ENCODE assay signal across 17 cellular contexts in genomic region chr12:23576372-23576771, GRCh38.
A peak's percentile ranks its signal among the peaks of the same experiment; 100 is the strongest.
DNase-seq lines count a peak whose midpoint lies in the region; ATAC-seq, FAIRE-seq and TF ChIP-seq lines count a peak whose summit lies in the region.
"Had no signal": no experiment of that assay in that cellular context is flagged by ENCODE, and none has a peak within 500 bp of the region (broad histone marks: within the 10 kb centered on the region; RNA-seq: fewer than 3 reads in every experiment).

No MANE protein-coding gene starts in this region.

- H3K9ac ChIP-seq in K562 (ENCODE audit: insufficient read depth in 1 of 2, low read depth in 2 of 2, low read length in 2 of 2), result no peak overlapping the region

- in situ Hi-C loops in K562 (cut with MboI), result no loop called here

- no peaks in the 10 kb centered on the region for H3K4me1 ChIP-seq in K562 (replicated peaks in 1 of 2; ENCODE audit: control insufficient read depth in 2 of 2, insufficient read depth in 2 of 2, low read length in 2 of 2)
- H3K4me1 ChIP-seq: heart right ventricle, left lung had no signal

- no peak overlapping the region for H3K4me3 ChIP-seq in K562
- H3K4me3 ChIP-seq: cardiac muscle cell, heart right ventricle, left lung had no signal

- 61% methylated on average over 2 of the region's 2 CpGs for WGBS in K562 (ENCODE audit: insufficient coverage, low coverage, missing lambda C conversion rate)

- no peaks in the 10 kb centered on the region for H3K79me2 ChIP-seq in K562 (ENCODE audit: control insufficient read depth, insufficient read depth, low read length)

- ATAC-seq in GM19023 (IDR thresholded peaks at IDR 0.05; ENCODE audit: unreplicated experiment), result peak; percentile 73
- ATAC-seq in GM21717 (IDR thresholded peaks at IDR 0.05; ENCODE audit: unreplicated experiment), result peak; percentile 95
- ATAC-seq in HG03097 (IDR thresholded peaks at IDR 0.05; ENCODE audit: low FRiP score, unreplicated experiment), result peak; percentile 64
- ATAC-seq in K562, result no peak
- ATAC-seq: heart right ventricle; left lung; naive thymus-derived CD4-positive, alpha-beta T cell; right cardiac atrium had no signal

- FAIRE-seq in K562 (lab: Jason Lieb, UNC) (peak; percentile 6), GM12892 (lab: Jason Lieb, UNC) (no peak)

- POLR2A ChIA-PET in K562 (lab: Yijun Ruan, JAX), result interaction anchor here (1.5 kb wide), 1 partner anchor 18 kb away, joined by 5 read pairs; no protein-coding TSS in a partner anchor

- H3K27me3 ChIP-seq in K562 (ENCODE audit: control insufficient read depth in 2 of 2, insufficient read depth in 2 of 2, low read length in 2 of 2), result no peaks in the 10 kb centered on the region
- H3K27me3 ChIP-seq: cardiac muscle cell, heart right ventricle, left lung had no signal

- TF ChIP-seq POLR2A in K562 (conservative IDR thresholded peaks at IDR 0.05) (no peak), GM12892 (IDR thresholded peaks at IDR 0.05; ENCODE audit: low read depth, low read length) (no peak)

- H3K27ac ChIP-seq in K562 (ENCODE audit: extremely low read depth, low read depth, low read length), result no peak overlapping the region
- H3K27ac ChIP-seq: cardiac muscle cell, heart right ventricle, left lung, RWPE1 had no signal

- intact Hi-C loops in K562 (cut with micrococcal nuclease), result no loop called here

- no peak for DNase-seq in K562 (ENCODE audit: extremely low read depth in 1 of 4, low spot score in 3 of 4)
- DNase-seq in GM12892 (ENCODE audit: insufficient read length), result no peak
- no peak for DNase-seq in effector CD4-positive, alpha-beta T cell
- no peak for DNase-seq in HCEC 1CT
- DNase-seq in NCI-H1436 treated with DMSO at 0.1 percent for 48 hours (lab: John Stamatoyannopoulos, UW), result no peak
- DNase-seq: activated naive CD4-positive, alpha-beta T cell treated with anti-CD3 and anti-CD28 coated beads for 36 hours; heart right ventricle; left lung; naive thymus-derived CD4-positive, alpha-beta T cell; NCI-H524; right cardiac atrium; substantia nigra had no signal

- no peak for TF ChIP-seq EP300 in K562 (IDR thresholded peaks at IDR 0.05; ENCODE audit: low read length)

- no peaks in the 10 kb centered on the region for H3K9me1 ChIP-seq in K562 (ENCODE audit: control insufficient read depth, insufficient read depth, low read length)

- no TSS peak for BruUV-seq in K562 (replicated peaks; lab: Mats Ljungman, UMichigan)

- H2AFZ ChIP-seq in K562 (ENCODE audit: low read depth, low read length), result no peak overlapping the region

- CTCF ChIA-PET in K562 (lab: Yijun Ruan, JAX; ENCODE audit: low intra/inter-chr PET ratio), result no interaction called here

- no peaks in the 10 kb centered on the region for H3K9me3 ChIP-seq in K562 (replicated peaks; ENCODE audit: control insufficient read depth, insufficient read depth, low read depth, low read length)
- H3K9me3 ChIP-seq: heart right ventricle, left lung had no signal

- no peak for TF ChIP-seq CTCF in K562 (IDR thresholded peaks at IDR 0.05 in 2 of 3, conservative IDR thresholded peaks at IDR 0.05 in 1 of 3; ENCODE audit: insufficient read depth in 2 of 3, low read depth in 1 of 3, low read length in 3 of 3)

- no peaks in the 10 kb centered on the region; the same call in 2 of the 3 replicates for H3K36me3 ChIP-seq in K562 (ENCODE audit: control insufficient read depth, insufficient read depth, low read length)
- H3K36me3 ChIP-seq: cardiac muscle cell, heart right ventricle, left lung had no signal

- no peak overlapping the region for H3K4me2 ChIP-seq in K562 (ENCODE audit: insufficient read depth, low read length)

- H4K20me1 ChIP-seq in K562 (replicated peaks; ENCODE audit: control insufficient read depth, insufficient read depth, low read length), result no peaks in the 10 kb centered on the region

- TF ChIP-seq RAD21 in K562 (CRISPR knock-in tag; conservative IDR thresholded peaks at IDR 0.05 in 1 of 2, IDR thresholded peaks at IDR 0.05 in 1 of 2), result no peak

TF ChIP-seq in K562, 482 proteins besides CTCF, POLR2A, EP300 and RAD21:
- no peak for TF ChIP-seq ZNF644 (tag; IDR thresholded peaks at IDR 0.05; ENCODE audit: low read depth)
- no peak for TF ChIP-seq SMARCA5 (IDR thresholded peaks at IDR 0.05)
- no peak for TF ChIP-seq PURB (CRISPR knock-in tag; IDR thresholded peaks at IDR 0.05; ENCODE audit: low read depth)
- no peak for TF ChIP-seq PYGO2 (tag; IDR thresholded peaks at IDR 0.05)
- TF ChIP-seq TFE3 (CRISPR knock-in tag; IDR thresholded peaks at IDR 0.05), result peak; percentile 67
- no peak for TF ChIP-seq SNIP1 (IDR thresholded peaks at IDR 0.05; ENCODE audit: low read depth)
- no peak for TF ChIP-seq ZNF695 (CRISPR knock-in tag; IDR thresholded peaks at IDR 0.05)
